ENCODE assay signal across 11 cellular contexts in the genomic region with DNA sequence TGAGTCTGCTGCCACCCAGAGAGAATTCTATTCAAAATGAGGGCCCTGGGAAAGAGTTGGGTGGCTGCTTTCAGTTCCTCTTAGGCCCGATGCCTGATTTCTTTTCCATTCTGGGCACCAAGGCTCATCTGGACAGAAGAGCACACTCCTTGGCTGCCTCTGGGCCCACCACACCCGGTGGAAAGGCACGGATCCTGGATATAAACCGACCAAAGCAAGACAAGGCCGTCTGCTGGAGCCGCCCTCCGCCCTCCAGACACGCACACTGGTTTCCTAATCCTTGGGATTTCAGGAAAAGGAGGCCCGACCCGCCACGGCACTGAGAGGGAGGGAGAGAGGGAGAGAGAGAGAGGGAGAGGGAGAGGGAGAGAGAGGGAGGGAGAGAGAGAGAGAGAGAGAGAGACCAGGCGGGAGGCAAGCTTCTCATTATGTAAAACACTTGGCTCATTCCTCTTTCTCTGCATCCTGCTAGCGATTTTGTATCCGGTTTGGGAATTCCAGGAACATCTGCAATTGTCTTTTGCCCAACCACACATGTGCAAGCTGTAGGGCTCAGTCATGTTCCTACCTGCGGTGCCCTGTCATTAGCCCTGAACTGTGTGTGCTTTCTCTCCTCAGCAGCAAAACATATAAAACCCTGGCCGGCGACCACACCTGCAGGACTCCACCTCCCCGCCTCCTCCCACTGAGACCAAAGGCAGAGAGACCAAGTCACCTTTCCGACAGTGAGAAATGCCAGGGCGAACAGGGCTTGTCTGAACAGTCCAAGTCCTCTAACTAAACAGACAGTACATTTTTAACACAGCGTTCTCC.
A peak's percentile ranks its signal among the peaks of the same experiment; 100 is the strongest.
DNase-seq lines count a peak whose midpoint lies in the region; ATAC-seq, FAIRE-seq and TF ChIP-seq lines count a peak whose summit lies in the region.
"Had no signal": no experiment of that assay in that cellular context is flagged by ENCODE, and none has a peak within 500 bp of the region (broad histone marks: within the 10 kb centered on the region; RNA-seq: fewer than 3 reads in every experiment).

No MANE protein-coding gene starts in this region.

- no peak for TF ChIP-seq RAD21 in A549 (conservative IDR thresholded peaks at IDR 0.05 in 1 of 2, IDR thresholded peaks at IDR 0.05 in 1 of 2)

- CTCF ChIA-PET in A549 (lab: Yijun Ruan, JAX) = interaction anchor here (1.2 kb wide), 1 partner anchor 79 kb away, joined by 3 read pairs; no protein-coding TSS in a partner anchor

- ATAC-seq in A549 (no peak), GM21381 (IDR thresholded peaks at IDR 0.05; ENCODE audit: unreplicated experiment) (no peak)
- ATAC-seq in activated T-cell treated with anti-CD3 and anti-CD28 coated beads, Interleukin-2, amount 50 U/mL, for 72 hours (replicated peaks in 1 of 2) = no peak

- H3K4me1 ChIP-seq in A549 = peaks cover 97% of the 10 kb centered on the region

- intact Hi-C loops in dorsolateral prefrontal cortex (cut with DNase I) = loop anchor here in 1 of 2 donors (10.0 kb wide), 1 partner anchor 63 kb away; no protein-coding TSS in a partner anchor

- no peak overlapping the region for H3K4me3 ChIP-seq in A549
- H3K4me3 ChIP-seq in dorsolateral prefrontal cortex = no peak overlapping the region

- TF ChIP-seq CTCF in A549 (IDR thresholded peaks at IDR 0.05) = no peak
- TF ChIP-seq CTCF in dorsolateral prefrontal cortex (IDR thresholded peaks at IDR 0.05 in 54 of 56, conservative IDR thresholded peaks at IDR 0.05 in 2 of 56; ENCODE audit: low read depth in 1 of 56, partially characterized antibody in 56 of 56) = no peak

- no peak for DNase-seq in A549 (ENCODE audit: low read depth in 1 of 2, low spot score in 1 of 2)
- DNase-seq in LoVo (ENCODE audit: low spot score) = peak; percentile 56
- peak in 1 of 10 donors; percentile 43 for DNase-seq in dorsolateral prefrontal cortex
- DNase-seq in left kidney (ENCODE audit: low read depth, low spot score) = peak; percentile 66
- no peak for DNase-seq in activated naive CD4-positive, alpha-beta T cell treated with Interleukin-2 at 50 U/mL for 16 hours
- no peak for DNase-seq in activated T-cell treated with anti-CD3 and anti-CD28 coated beads, Interleukin-2, amount 50 U/mL, for 72 hours
- no peak for DNase-seq in NCI-H2029 treated with DMSO at 0.1 percent for 48 hours (lab: John Stamatoyannopoulos, UW)
- DNase-seq: activated naive CD8-positive, alpha-beta T cell treated with anti-CD3 and anti-CD28 coated beads, Interleukin-2, amount 10 ng/mL, durations not matched to agents 7 days and 5 days; NCI-H2029; T1000 had no signal

- no peak overlapping the region for H3K4me3 Mint-ChIP-seq in activated T-cell treated with anti-CD3 and anti-CD28 coated beads, Interleukin-2, amount 50 U/mL, for 72 hours
- H3K4me3 Mint-ChIP-seq: activated naive CD8-positive, alpha-beta T cell treated with anti-CD3 and anti-CD28 coated beads, Interleukin-2, amount 10 ng/mL, durations not matched to agents 7 days and 5 days had no signal

- H3K27ac Mint-ChIP-seq in activated T-cell treated with anti-CD3 and anti-CD28 coated beads, Interleukin-2, amount 50 U/mL, for 72 hours = no peak overlapping the region
- H3K27ac Mint-ChIP-seq: activated naive CD8-positive, alpha-beta T cell treated with anti-CD3 and anti-CD28 coated beads, Interleukin-2, amount 10 ng/mL, durations not matched to agents 7 days and 5 days had no signal

- H3K9me3 ChIP-seq in A549 = 0 out of 3 replicates have a peak, but pooled peaks cover 4% of the 10 kb centered on the region

- TF ChIP-seq EP300 in A549 (IDR thresholded peaks at IDR 0.05) = no peak

- H3K4me2 ChIP-seq in A549 = no peak overlapping the region; the same call in 1 of the 3 replicates

- POLR2A ChIA-PET in A549 (lab: Yijun Ruan, JAX) = no interaction called here

- no peaks in the 10 kb centered on the region for H3K36me3 Mint-ChIP-seq in activated T-cell treated with anti-CD3 and anti-CD28 coated beads, Interleukin-2, amount 50 U/mL, for 72 hours (ENCODE audit: insufficient read depth in 2 of 2)
- H3K36me3 Mint-ChIP-seq: activated naive CD8-positive, alpha-beta T cell treated with anti-CD3 and anti-CD28 coated beads, Interleukin-2, amount 10 ng/mL, durations not matched to agents 7 days and 5 days had no signal

- 90% methylated on average over 21 of the region's 21 CpGs for WGBS in A549 (ENCODE audit: missing lambda C conversion rate)

- peaks cover 0 to 24% (median 0%) of the 10 kb centered on the region in 45 donors for H3K27me3 ChIP-seq in dorsolateral prefrontal cortex

- H3K27me3 Mint-ChIP-seq in activated T-cell treated with anti-CD3 and anti-CD28 coated beads, Interleukin-2, amount 50 U/mL, for 72 hours (ENCODE audit: low read depth) = peaks cover 27% of the 10 kb centered on the region

- H3K9me3 Mint-ChIP-seq in activated T-cell treated with anti-CD3 and anti-CD28 coated beads, Interleukin-2, amount 50 U/mL, for 72 hours = no peaks in the 10 kb centered on the region
- H3K9me3 Mint-ChIP-seq: activated naive CD8-positive, alpha-beta T cell treated with anti-CD3 and anti-CD28 coated beads, Interleukin-2, amount 10 ng/mL, durations not matched to agents 7 days and 5 days had no signal

- H3K27ac ChIP-seq in A549 (peak overlapping the region; percentile 84 to 88), dorsolateral prefrontal cortex (peak overlapping the region in 58 of 59 donors; percentile 32 to 92 (median 76))

- no peaks in the 10 kb centered on the region for H3K4me1 Mint-ChIP-seq in activated T-cell treated with anti-CD3 and anti-CD28 coated beads, Interleukin-2, amount 50 U/mL, for 72 hours (ENCODE audit: low read depth)
- H3K4me1 Mint-ChIP-seq: activated naive CD8-positive, alpha-beta T cell treated with anti-CD3 and anti-CD28 coated beads, Interleukin-2, amount 10 ng/mL, durations not matched to agents 7 days and 5 days had no signal

- no peak for FAIRE-seq in A549 (lab: Jason Lieb, UNC)

- no peak for TF ChIP-seq POLR2A in A549 (IDR thresholded peaks at IDR 0.05; ENCODE audit: low read length)

TF ChIP-seq in A549, 52 proteins besides CTCF, POLR2A, EP300 and RAD21:
- TF ChIP-seq RCOR1 (IDR thresholded peaks at IDR 0.05; ENCODE audit: low read depth, low read length) (no peak), KDM1A (IDR thresholded peaks at IDR 0.05; ENCODE audit: low read depth) (no peak), JUN (IDR thresholded peaks at IDR 0.05) (no peak), BCL3 (IDR thresholded peaks at IDR 0.05) (no peak), HOXB5 (CRISPR knock-in tag; IDR thresholded peaks at IDR 0.05) (no peak), CBX8 (IDR thresholded peaks at IDR 0.05) (no peak), EHF (CRISPR knock-in tag; IDR thresholded peaks at IDR 0.05) (no peak), CBX2 (IDR thresholded peaks at IDR 0.05; ENCODE audit: borderline replicate concordance, low read depth) (no peak), RFX5 (IDR thresholded peaks at IDR 0.05) (no peak), USF2 (IDR thresholded peaks at IDR 0.05) (no peak), PHF8 (IDR thresholded peaks at IDR 0.05; ENCODE audit: borderline replicate concordance, low read depth) (no peak), POLR2AphosphoS2 (conservative IDR thresholded peaks at IDR 0.05; ENCODE audit: low read length) (no peak), ZSCAN20 (CRISPR knock-in tag; IDR thresholded peaks at IDR 0.05) (no peak), NR3C1 (IDR thresholded peaks at IDR 0.05) (no peak), NFE2L2 (conservative IDR thresholded peaks at IDR 0.05; ENCODE audit: low read length) (no peak)
- TF ChIP-seq, protein P1, sequence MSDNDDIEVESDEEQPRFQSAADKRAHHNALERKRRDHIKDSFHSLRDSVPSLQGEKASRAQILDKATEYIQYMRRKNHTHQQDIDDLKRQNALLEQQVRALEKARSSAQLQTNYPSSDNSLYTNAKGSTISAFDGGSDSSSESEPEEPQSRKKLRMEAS (IDR thresholded peaks at IDR 0.05) = no peak

Comparison
In these comparisons a context has a peak if more than half of its experiments do, and no peak if none do; other contexts are left out.
1. DNase-seq: peak in LoVo (single experiment) and left kidney (single experiment); none in A549 (0 of 2), activated naive CD4-positive, alpha-beta T cell treated with Interleukin-2 at 50 U/mL for 16 hours (single experiment), activated T-cell treated with anti-CD3 and anti-CD28 coated beads, Interleukin-2, amount 50 U/mL, for 72 hours (0 of 2) and NCI-H2029 treated with DMSO at 0.1 percent for 48 hours (single experiment).